18 cellular contexts compared by ENCODE assay signal in genomic region chr9:94728719-94729118, GRCh38. TPM values are rescaled to one million over a fixed set of nuclear protein-coding genes. Genes with fewer than 3 reads are reported as not detected.
DNase-seq lines count a peak whose midpoint lies in the region; ATAC-seq and TF ChIP-seq lines count a peak whose summit lies in the region.
"Had no signal": no experiment of that assay in that cellular context is flagged by ENCODE, and none has a peak within 500 bp of the region (broad histone marks: within the 10 kb centered on the region; RNA-seq: fewer than 3 reads in every experiment).

No MANE protein-coding gene starts in this region.

- H3K4me1 Mint-ChIP-seq in CD4-positive, alpha-beta T cell (ENCODE audit: low read depth) = peaks cover 22% of the 10 kb centered on the region
- H3K4me1 Mint-ChIP-seq in CD8-positive, alpha-beta memory T cell = peaks cover 7 to 24% (median 10%) of the 10 kb centered on the region in 3 donors
- H3K4me1 Mint-ChIP-seq in memory B cell = peaks cover 9% of the 10 kb centered on the region
- peaks cover 20% of the 10 kb centered on the region for H3K4me1 Mint-ChIP-seq in neural crest cell

- no peak overlapping the region for H3K4me3 ChIP-seq in CD8-positive, alpha-beta memory T cell (ENCODE audit: low read length)
- H3K4me3 ChIP-seq: MG63 had no signal

- intact Hi-C loops in CD4-positive, alpha-beta T cell (cut with DNase I, micrococcal nuclease) = loop anchor here in 1 of 2 experiments (5.0 to 10.0 kb wide), 6 partner anchors 56 to 1686 kb away; partner anchors contain the start of genes ZNF169 and ZNF367
- intact Hi-C loops in left ventricle myocardium superior (cut with micrococcal nuclease) = no loop called here

- H3K27ac ChIP-seq in CD4-positive, alpha-beta T cell (ENCODE audit: low read depth, low read length) = no peak overlapping the region
- no peak overlapping the region for H3K27ac ChIP-seq in CD8-positive, alpha-beta memory T cell (ENCODE audit: low read depth, low read length)

- CTCF ChIA-PET in CD4-positive, alpha-beta T cell (lab: Charles Lee) = no interaction called here
- CTCF ChIA-PET in CD8-positive, alpha-beta memory T cell (lab: Charles Lee) = no interaction called here

- H3K9me3 ChIP-seq in CD4-positive, alpha-beta T cell (ENCODE audit: control insufficient read depth, low read length) = no peaks in the 10 kb centered on the region
- H3K9me3 ChIP-seq in CD8-positive, alpha-beta memory T cell (ENCODE audit: low read length) = no peaks in the 10 kb centered on the region
- H3K9me3 ChIP-seq: MG63 had no signal

- no peak for DNase-seq in CD4-positive, alpha-beta T cell
- no peak for DNase-seq in CD8-positive, alpha-beta memory T cell
- DNase-seq in memory B cell (ENCODE audit: low spot score in 2 of 2) (no peak), neural crest cell (ENCODE audit: low read depth, low spot score) (no peak), left ventricle myocardium superior (no peak), SHP77 treated with DMSO at 0.1 percent for 48 hours (lab: John Stamatoyannopoulos, UW) (no peak)
- DNase-seq: KBM-7, MG63, NCI-H1417, NCI-H1694, NCI-H2081, NCI-H2227 treated with DMSO at 0.1 percent for 48 hours, NCI-H526 treated with DMSO at 0.1 percent for 48 hours, Right ventricle myocardium superior, RPMI8226 had no signal

- peaks cover 12% of the 10 kb centered on the region for H3K4me1 ChIP-seq in CD8-positive, alpha-beta memory T cell (ENCODE audit: insufficient read depth, low read length)

- ATAC-seq in CD4-positive, alpha-beta T cell (ENCODE audit: poor library complexity) = no peak
- ATAC-seq in memory B cell (ENCODE audit: low read depth) = no peak
- no peak for ATAC-seq in HG03139 (IDR thresholded peaks at IDR 0.05; ENCODE audit: unreplicated experiment)
- no peak for ATAC-seq in left ventricle myocardium superior

- no peaks in the 10 kb centered on the region for H3K9me3 Mint-ChIP-seq in CD4-positive, alpha-beta T cell
- no peaks in the 10 kb centered on the region for H3K9me3 Mint-ChIP-seq in CD8-positive, alpha-beta memory T cell
- no peaks in the 10 kb centered on the region for H3K9me3 Mint-ChIP-seq in memory B cell
- no peaks in the 10 kb centered on the region for H3K9me3 Mint-ChIP-seq in neural crest cell

- no peaks in the 10 kb centered on the region for H3K36me3 ChIP-seq in CD8-positive, alpha-beta memory T cell (ENCODE audit: insufficient read depth, low read length)

- POLR2A ChIA-PET in CD4-positive, alpha-beta T cell (lab: Charles Lee) = no interaction called here
- POLR2A ChIA-PET in CD8-positive, alpha-beta memory T cell (lab: Charles Lee) = no interaction called here

- H3K36me3 Mint-ChIP-seq in CD4-positive, alpha-beta T cell (ENCODE audit: low read depth) = peaks cover 8% of the 10 kb centered on the region
- H3K36me3 Mint-ChIP-seq in CD8-positive, alpha-beta memory T cell = peaks cover 0 to 10% (median 0%) of the 10 kb centered on the region in 3 donors
- H3K36me3 Mint-ChIP-seq in memory B cell (no peaks in the 10 kb centered on the region), neural crest cell (ENCODE audit: low read depth) (no peaks in the 10 kb centered on the region)

- H3K27me3 Mint-ChIP-seq in CD4-positive, alpha-beta T cell = no peaks in the 10 kb centered on the region
- H3K27me3 Mint-ChIP-seq in CD8-positive, alpha-beta memory T cell = no peaks in the 10 kb centered on the region
- H3K27me3 Mint-ChIP-seq in memory B cell = no peaks in the 10 kb centered on the region
- no peaks in the 10 kb centered on the region for H3K27me3 Mint-ChIP-seq in neural crest cell (ENCODE audit: low read depth)
- H3K27me3 Mint-ChIP-seq: B cell had no signal

- no peaks in the 10 kb centered on the region for H3K27me3 ChIP-seq in CD4-positive, alpha-beta T cell (ENCODE audit: control insufficient read depth, insufficient read depth, low read length)
- H3K27me3 ChIP-seq in CD8-positive, alpha-beta memory T cell (ENCODE audit: insufficient read depth, low read length, poor library complexity, severe bottlenecking) = no peaks in the 10 kb centered on the region
- H3K27me3 ChIP-seq: MG63 had no signal

- no peak for TF ChIP-seq CTCF in CD4-positive, alpha-beta T cell (IDR thresholded peaks at IDR 0.05)
- no peak for TF ChIP-seq CTCF in neural crest cell (conservative IDR thresholded peaks at IDR 0.05)

- peak overlapping the region; percentile 5 for H3K27ac Mint-ChIP-seq in CD4-positive, alpha-beta T cell
- H3K27ac Mint-ChIP-seq in CD8-positive, alpha-beta memory T cell = peak overlapping the region in 5 of 8 donors; percentile 18 to 91 (median 72)
- H3K27ac Mint-ChIP-seq in memory B cell (peak overlapping the region; percentile 11), neural crest cell (ENCODE audit: unreplicated experiment) (peak overlapping the region; percentile 31)
- H3K27ac Mint-ChIP-seq: B cell had no signal

- no peak overlapping the region for H3K4me3 Mint-ChIP-seq in CD4-positive, alpha-beta T cell
- H3K4me3 Mint-ChIP-seq in CD8-positive, alpha-beta memory T cell = peak overlapping the region in 1 of 7 donors; percentile 3
- H3K4me3 Mint-ChIP-seq in memory B cell (no peak overlapping the region), neural crest cell (peak overlapping the region; percentile 47)
- H3K4me3 Mint-ChIP-seq: B cell, CD14-positive monocyte had no signal

RNA-seq across cellular contexts. Expression of gene AOPEP, which starts 2.2 kb away (rescaled TPM):
- total RNA-seq in CD4-positive, alpha-beta T cell = 1 to 10 TPM; 6.9 to 7.0 TPM
- 1 to 10 TPM; 6.9 to 7.1 TPM for total RNA-seq in CD8-positive, alpha-beta memory T cell
- polyA plus RNA-seq in CD8-positive, alpha-beta memory T cell = 4.2 TPM
- total RNA-seq in neural crest cell = 22.2 and 24.8 TPM in 2 replicates
- 161 TPM for total RNA-seq in left ventricle myocardium superior

Comparison
In these comparisons a context has a peak if more than half of its experiments do, and no peak if none do; other contexts are left out.
1. H3K27ac Mint-ChIP-seq: peak in every context shown above with its lines; median percentile 72 in CD8-positive, alpha-beta memory T cell; 31 in neural crest cell; 11 in memory B cell; 5 in CD4-positive, alpha-beta T cell.